In genomic region chr2:113311781-113312180, GRCh38 we compare ENCODE assay signal across 1 cellular context. TPM values are rescaled to one million over a fixed set of nuclear protein-coding genes. Genes with fewer than 3 reads are reported as not detected.
"Had no signal": no experiment of that assay in that cellular context is flagged by ENCODE, and none has a peak within 500 bp of the region (broad histone marks: within the 10 kb centered on the region; RNA-seq: fewer than 3 reads in every experiment).

No MANE protein-coding gene starts in this region.

RNA-seq across cellular contexts. Expression of gene PAX8, which starts 33.1 kb away (rescaled TPM):
- total RNA-seq: SJSA1 had no signal
